In genomic region chr13:80341771-80342271, GRCh38 we compare ENCODE assay signal across 8 cellular contexts. TPM values are rescaled to one million over a fixed set of nuclear protein-coding genes. Genes with fewer than 3 reads are reported as not detected.
DNase-seq lines count a peak whose midpoint lies in the region; ATAC-seq and TF ChIP-seq lines count a peak whose summit lies in the region.

No MANE protein-coding gene starts in this region.

- H3K27me3 ChIP-seq in hepatocyte (no peaks in the 10 kb centered on the region), rectal smooth muscle tissue (ENCODE audit: control insufficient read depth, insufficient read depth, low read length) (no peaks in the 10 kb centered on the region)

- H3K4me3 Mint-ChIP-seq in activated CD8-positive, alpha-beta memory T cell treated with anti-CD3 and anti-CD28 coated beads, Interleukin-2, amount 10 ng/mL, durations not matched to agents 7 days and 5 days = no peak overlapping the region

- no peaks in the 10 kb centered on the region for H3K36me3 Mint-ChIP-seq in activated CD8-positive, alpha-beta memory T cell treated with anti-CD3 and anti-CD28 coated beads, Interleukin-2, amount 10 ng/mL, durations not matched to agents 7 days and 5 days

- H3K36me3 ChIP-seq in hepatocyte (replicated peaks; ENCODE audit: insufficient read depth, low read depth) (no peaks in the 10 kb centered on the region), rectal smooth muscle tissue (ENCODE audit: control insufficient read depth, insufficient read depth, low read length) (peaks cover 3% of the 10 kb centered on the region)

- peaks cover 11% of the 10 kb centered on the region for H3K4me1 Mint-ChIP-seq in activated CD8-positive, alpha-beta memory T cell treated with anti-CD3 and anti-CD28 coated beads, Interleukin-2, amount 10 ng/mL, durations not matched to agents 7 days and 5 days

- CTCF ChIA-PET in activated CD8-positive, alpha-beta memory T cell treated with anti-CD3 and anti-CD28 coated beads, Interleukin-2, amount 10 ng/mL, durations not matched to agents 7 days and 5 days (lab: Charles Lee) = interaction anchor here (0.7 to 2.9 kb wide), 9 partner anchors 13 to 846 kb away, joined by 3 to 8 read pairs (median 3); no protein-coding TSS in a partner anchor

- ATAC-seq in activated CD8-positive, alpha-beta memory T cell treated with anti-CD3 and anti-CD28 coated beads, Interleukin-2, amount 10 ng/mL, durations not matched to agents 7 days and 5 days = no peak
- no peak for ATAC-seq in GM21390 (IDR thresholded peaks at IDR 0.05; ENCODE audit: unreplicated experiment)

- peak overlapping the region; percentile 97 for H3K27ac ChIP-seq in hepatocyte
- H3K27ac ChIP-seq in rectal smooth muscle tissue (ENCODE audit: low read depth, low read length) = peak overlapping the region; percentile 91

- peaks cover 10% of the 10 kb centered on the region for H3K4me1 ChIP-seq in hepatocyte (ENCODE audit: insufficient read depth)
- H3K4me1 ChIP-seq in rectal smooth muscle tissue (ENCODE audit: control insufficient read depth, insufficient read depth, low read length) = no peaks in the 10 kb centered on the region

- peaks cover 34% of the 10 kb centered on the region for H4K20me1 ChIP-seq in hepatocyte (ENCODE audit: insufficient read depth, poor library complexity, severe bottlenecking)

- no peak for TF ChIP-seq CTCF in hepatocyte (IDR thresholded peaks at IDR 0.05; ENCODE audit: poor library complexity)

- no peaks in the 10 kb centered on the region for H3K9me3 Mint-ChIP-seq in activated CD8-positive, alpha-beta memory T cell treated with anti-CD3 and anti-CD28 coated beads, Interleukin-2, amount 10 ng/mL, durations not matched to agents 7 days and 5 days (ENCODE audit: low read depth)

- H3K4me2 ChIP-seq in hepatocyte = peak overlapping the region; percentile 95

- DNase-seq in EL = peak; percentile 48
- peak; percentile 6 for DNase-seq in NCI-H1092 (lab: John Stamatoyannopoulos, UW)
- DNase-seq in amniotic epithelial cell (ENCODE audit: low read depth) = peak; percentile 86
- peak; percentile 68 for DNase-seq in hepatocyte (ENCODE audit: low spot score)
- DNase-seq in amniotic stem cell (lab: John Stamatoyannopoulos, UW) = no peak
- no peak for DNase-seq in activated CD8-positive, alpha-beta memory T cell treated with anti-CD3 and anti-CD28 coated beads, Interleukin-2, amount 10 ng/mL, durations not matched to agents 7 days and 5 days

- H3K27me3 Mint-ChIP-seq in activated CD8-positive, alpha-beta memory T cell treated with anti-CD3 and anti-CD28 coated beads, Interleukin-2, amount 10 ng/mL, durations not matched to agents 7 days and 5 days = peaks cover 26% of the 10 kb centered on the region

- no peaks in the 10 kb centered on the region for H3K9me3 ChIP-seq in hepatocyte (ENCODE audit: low read depth)

- H3K4me3 ChIP-seq in hepatocyte (peak overlapping the region; percentile 46), rectal smooth muscle tissue (ENCODE audit: low read length) (peak overlapping the region; percentile 80)

- WGBS in hepatocyte (ENCODE audit: low lambda C conversion rate, missing lambda C conversion rate) = under 1% methylated on average over 9 of the region's 16 CpGs

- peak overlapping the region; percentile 81 for H2AFZ ChIP-seq in hepatocyte

- peaks cover 39% of the 10 kb centered on the region for H3K79me2 ChIP-seq in hepatocyte

- peak overlapping the region; percentile 56 for H3K9ac ChIP-seq in rectal smooth muscle tissue (ENCODE audit: low read length)

- H3K9me2 ChIP-seq in hepatocyte (replicated peaks; ENCODE audit: insufficient read depth) = no peaks in the 10 kb centered on the region

- H3K27ac Mint-ChIP-seq in activated CD8-positive, alpha-beta memory T cell treated with anti-CD3 and anti-CD28 coated beads, Interleukin-2, amount 10 ng/mL, durations not matched to agents 7 days and 5 days = no peak overlapping the region

RNA-seq across cellular contexts. Expression of gene SPRY2, which starts 0.9 kb away (rescaled TPM):
- 45.4 and 48.2 TPM in 2 replicates for total RNA-seq in hepatocyte
- 69.4 and 74.6 TPM in 2 replicates for polyA plus RNA-seq in hepatocyte
- total RNA-seq in activated CD8-positive, alpha-beta memory T cell treated with anti-CD3 and anti-CD28 coated beads, Interleukin-2, amount 10 ng/mL, durations not matched to agents 7 days and 5 days = under 1 TPM; 0.41 to 0.56 TPM

Comparison
In these comparisons a context has a peak if more than half of its experiments do, and no peak if none do; other contexts are left out.
1. DNase-seq: peak in EL (single experiment), NCI-H1092 (single experiment), amniotic epithelial cell (single experiment) and hepatocyte (single experiment); none in amniotic stem cell (single experiment) and activated CD8-positive, alpha-beta memory T cell treated with anti-CD3 and anti-CD28 coated beads, Interleukin-2, amount 10 ng/mL, durations not matched to agents 7 days and 5 days (single experiment).
2. RNA of gene SPRY2, which starts 0.9 kb away (total RNA-seq): 45.4 to 48.2 TPM in hepatocyte; 0.41 to 0.56 TPM in activated CD8-positive, alpha-beta memory T cell treated with anti-CD3 and anti-CD28 coated beads, Interleukin-2, amount 10 ng/mL, durations not matched to agents 7 days and 5 days; every median in the first group is over 10 times any median in the second.